8 cellular contexts compared by ENCODE assay signal in the genomic region with DNA sequence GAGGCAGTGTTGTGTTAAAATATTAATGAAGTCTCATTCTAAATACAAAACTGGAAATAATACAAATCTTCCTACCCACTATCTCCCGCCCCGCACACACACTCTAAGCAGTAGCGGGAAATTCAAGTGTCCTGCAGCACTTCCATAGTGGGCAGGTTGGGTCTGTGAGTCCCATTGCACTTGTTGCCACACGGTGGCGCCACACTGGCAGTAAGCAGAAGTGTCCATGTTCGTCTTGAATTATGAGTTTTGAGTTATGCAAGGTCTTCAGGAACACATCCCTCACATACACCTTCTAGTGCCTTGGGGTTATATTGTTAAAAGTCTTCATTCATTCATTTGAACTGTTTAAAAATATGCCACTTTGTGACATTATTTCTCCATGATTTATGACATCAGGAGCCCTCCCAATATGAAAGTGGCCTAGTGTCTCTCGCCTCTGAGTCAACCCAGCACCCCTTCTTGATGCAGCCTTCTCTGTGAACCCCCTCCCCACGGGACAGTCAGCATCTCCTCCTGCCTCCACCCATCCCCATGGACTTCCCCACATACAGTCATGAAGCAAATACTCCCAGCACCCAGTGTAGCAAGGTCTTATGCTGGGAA. TPM values are rescaled to one million over a fixed set of nuclear protein-coding genes. Genes with fewer than 3 reads are reported as not detected.
A peak's percentile ranks its signal among the peaks of the same experiment; 100 is the strongest.
DNase-seq lines count a peak whose midpoint lies in the region; ATAC-seq and TF ChIP-seq lines count a peak whose summit lies in the region.

No MANE protein-coding gene starts in this region.

- H3K4me1 ChIP-seq in PC-3 (ENCODE audit: insufficient read depth, low read length), result peaks cover 32% of the 10 kb centered on the region
- no peaks in the 10 kb centered on the region for H3K4me1 ChIP-seq in psoas muscle

- no peak overlapping the region for H2AFZ ChIP-seq in PC-3 (ENCODE audit: low read length)

- no peaks in the 10 kb centered on the region for H3K9me3 ChIP-seq in PC-3 (ENCODE audit: low read length)
- H3K9me3 ChIP-seq in psoas muscle, result no peaks in the 10 kb centered on the region

- POLR2A ChIA-PET in PC-3 (lab: Charles Lee; ENCODE audit: unreplicated experiment), result no interaction called here

- DNase-seq in AG10803 (ENCODE audit: low read depth), result peak; percentile 49
- peak; percentile 64 for DNase-seq in GM19240 (ENCODE audit: insufficient read length, low spot score)
- DNase-seq in PC-3, result peak; percentile 65
- peak; percentile 45 to 66 for DNase-seq in activated T-cell treated with anti-CD3 and anti-CD28 coated beads, Interleukin-2, amount 50 U/mL, for 48 hours
- peak; percentile 43 to 76 for DNase-seq in foreskin fibroblast
- peak; percentile 55 to 77 for DNase-seq in psoas muscle
- no peak for DNase-seq in ecto neural progenitor cell (ENCODE audit: low spot score)

- no peaks in the 10 kb centered on the region for H3F3A ChIP-seq in PC-3 (ENCODE audit: low read length, unreplicated experiment)

- ATAC-seq in PC-3, result peak; percentile 42
- ATAC-seq in psoas muscle, result peak; percentile 64 to 86 (median 78)
- ATAC-seq in HG02938 (IDR thresholded peaks at IDR 0.05; ENCODE audit: unreplicated experiment), result no peak

- no peak overlapping the region for H3K4me3 ChIP-seq in AG10803 (ENCODE audit: low read length)
- no peak overlapping the region for H3K4me3 ChIP-seq in PC-3 (ENCODE audit: low read length)
- no peak overlapping the region for H3K4me3 ChIP-seq in foreskin fibroblast (ENCODE audit: low read depth in 1 of 2, low read length in 2 of 2)
- no peak overlapping the region for H3K4me3 ChIP-seq in psoas muscle

- intact Hi-C loops in PC-3 (cut with micrococcal nuclease), result no loop called here
- intact Hi-C loops in psoas muscle (cut with DNase I), result loop anchor here in 1 of 2 donors (5.0 kb wide), 1 partner anchor 288 kb away; no protein-coding TSS in a partner anchor

- TF ChIP-seq CTCF in AG10803 (conservative IDR thresholded peaks at IDR 0.05; ENCODE audit: low read length), result peak; percentile 63
- TF ChIP-seq CTCF in PC-3 (conservative IDR thresholded peaks at IDR 0.05; ENCODE audit: low read depth, low read length), result peak; percentile 92
- peak; percentile 63 for TF ChIP-seq CTCF in foreskin fibroblast (IDR thresholded peaks at IDR 0.05; ENCODE audit: low read depth, low read length)
- TF ChIP-seq CTCF in psoas muscle (IDR thresholded peaks at IDR 0.05), result peak; percentile 77

- no peaks in the 10 kb centered on the region for H3K9me2 ChIP-seq in PC-3 (replicated peaks; ENCODE audit: low read length)

- no peaks in the 10 kb centered on the region for H3K36me3 ChIP-seq in PC-3 (ENCODE audit: low read depth, low read length)
- no peaks in the 10 kb centered on the region for H3K36me3 ChIP-seq in psoas muscle (ENCODE audit: insufficient read depth in 1 of 2, low read depth in 1 of 2)

- H3K27me3 ChIP-seq in PC-3 (ENCODE audit: low read length), result no peaks in the 10 kb centered on the region
- no peaks in the 10 kb centered on the region for H3K27me3 ChIP-seq in psoas muscle (ENCODE audit: insufficient read depth in 3 of 3, low read length in 2 of 3)

- H3K27ac ChIP-seq in PC-3 (ENCODE audit: low read length), result peak overlapping the region; percentile 88
- no peak overlapping the region for H3K27ac ChIP-seq in psoas muscle

- H3K4me2 ChIP-seq in PC-3 (ENCODE audit: low read length), result no peak overlapping the region

- no peaks in the 10 kb centered on the region for H4K20me1 ChIP-seq in PC-3 (ENCODE audit: low read length)

- peak overlapping the region; percentile 21; the same call in 1 of the 2 replicates for H3K9ac ChIP-seq in PC-3 (ENCODE audit: low read length)

- H3K79me2 ChIP-seq in PC-3 (ENCODE audit: low read length), result no peaks in the 10 kb centered on the region

- CTCF ChIA-PET in PC-3 (lab: Charles Lee), result no interaction called here

- BruUV-seq in PC-3 (replicated peaks; lab: Mats Ljungman, UMichigan), result no TSS peak

- WGBS in psoas muscle, 3 donors, result 39 to 42% (median 40%) methylated on average over 8 of the region's 8 CpGs

RNA-seq across cellular contexts. Expression of a gene that starts 17.6 kb away (rescaled TPM):
- total RNA-seq in PC-3 (2014; rRNA removed), result 8.2 and 16.1 TPM in 2 replicates
- 10 to 100 TPM; 11.6 to 24.1 (median 13.4) TPM for total RNA-seq in psoas muscle
- 10 to 100 TPM; 10.6 to 22.6 (median 18.9) TPM for polyA plus RNA-seq in psoas muscle

RNA-seq across cellular contexts. Expression of a gene that starts 41.0 kb away (rescaled TPM):
- not detected in 2 replicates for total RNA-seq in PC-3 (2014; rRNA removed)
- total RNA-seq in psoas muscle, result under 1 TPM in 3 of 4 donors, not detected in 1; 0.06 to 0.38 (median 0.10) TPM
- polyA plus RNA-seq in psoas muscle, result under 1 TPM in 2 of 3 donors, not detected in 1; 0.01 to 0.09 TPM
